In the genomic region with DNA sequence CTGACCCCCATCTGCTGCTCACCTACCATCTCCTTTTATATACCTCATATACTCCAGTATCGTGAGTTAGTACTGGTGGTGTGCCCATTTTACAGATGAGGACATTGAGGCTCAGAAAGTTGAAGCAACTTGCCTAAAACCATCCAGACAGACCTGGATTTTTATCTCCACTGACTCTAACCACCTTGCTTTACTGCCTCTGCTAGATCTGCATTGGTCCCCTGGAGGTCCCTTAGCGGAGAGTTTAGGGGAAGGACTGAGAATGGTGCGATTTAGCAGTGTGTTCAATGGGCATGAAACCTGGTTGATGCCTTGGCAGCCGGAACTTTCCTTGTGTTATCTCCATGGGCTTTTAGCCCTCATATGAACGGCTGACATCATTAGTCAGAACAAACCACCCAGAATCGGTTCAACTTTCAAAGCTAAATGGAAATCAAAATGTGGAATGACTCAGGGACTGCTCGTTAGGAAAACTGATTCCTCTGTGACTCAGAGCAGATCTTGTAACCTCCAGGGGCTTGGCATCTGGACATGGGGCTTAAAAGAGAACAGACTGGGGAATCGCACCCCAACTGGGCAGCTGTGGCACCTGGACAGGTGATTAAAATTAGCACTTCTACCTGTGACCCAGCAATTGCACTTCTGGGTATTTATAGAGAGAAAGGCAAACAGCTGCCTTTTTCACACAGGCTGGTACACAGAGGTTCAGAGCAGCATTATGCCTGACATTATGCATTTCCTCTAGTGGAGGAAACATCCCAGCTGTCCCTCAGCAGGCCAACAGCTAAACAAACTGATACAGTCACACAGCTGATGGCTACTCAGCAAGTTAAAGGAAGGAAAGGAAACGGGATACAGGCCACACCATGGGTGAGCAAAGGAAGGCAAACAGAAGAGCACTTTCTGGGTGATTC, we compare ENCODE assay signal across 8 cellular contexts. TPM values are rescaled to one million over a fixed set of nuclear protein-coding genes. Genes with fewer than 3 reads are reported as not detected.
A peak's percentile ranks its signal among the peaks of the same experiment; 100 is the strongest.
DNase-seq lines count a peak whose midpoint lies in the region; ATAC-seq, FAIRE-seq and TF ChIP-seq lines count a peak whose summit lies in the region.

No MANE protein-coding gene starts in this region.

- H3K9me3 ChIP-seq in GM23248 (ENCODE audit: low read depth), result no peaks in the 10 kb centered on the region
- no peaks in the 10 kb centered on the region for H3K9me3 ChIP-seq in PC-9 (ENCODE audit: insufficient read depth, low read depth)
- no peaks in the 10 kb centered on the region for H3K9me3 ChIP-seq in fibroblast of lung (ENCODE audit: control insufficient read depth, insufficient read depth, low read depth, low read length)
- no peaks in the 10 kb centered on the region for H3K9me3 ChIP-seq in psoas muscle

- H3K4me2 ChIP-seq in GM23248 (ENCODE audit: unreplicated experiment), result peak overlapping the region; percentile 72
- peak overlapping the region; percentile 60 for H3K4me2 ChIP-seq in PC-9
- peak overlapping the region; percentile 48 for H3K4me2 ChIP-seq in fibroblast of lung (ENCODE audit: extremely low read depth, insufficient read depth, low read length)

- TF ChIP-seq POLR2A in GM12891 (IDR thresholded peaks at IDR 0.05; ENCODE audit: low read depth, low read length), result no peak

- H3K79me2 ChIP-seq in GM23248 (ENCODE audit: insufficient read depth), result no peaks in the 10 kb centered on the region
- H3K79me2 ChIP-seq in PC-9 (ENCODE audit: low read depth), result peaks cover 16% of the 10 kb centered on the region; the same call in 1 of the 2 replicates
- peaks cover 19% of the 10 kb centered on the region for H3K79me2 ChIP-seq in fibroblast of lung (ENCODE audit: control insufficient read depth, insufficient read depth, low read length)

- H3K36me3 ChIP-seq in GM23248 (ENCODE audit: low read depth), result no peaks in the 10 kb centered on the region
- no peaks in the 10 kb centered on the region for H3K36me3 ChIP-seq in PC-9 (ENCODE audit: low read depth)
- H3K36me3 ChIP-seq in fibroblast of lung (ENCODE audit: control insufficient read depth, insufficient read depth, low read length), result no peaks in the 10 kb centered on the region
- H3K36me3 ChIP-seq in psoas muscle (ENCODE audit: insufficient read depth in 1 of 2, low read depth in 1 of 2), result no peaks in the 10 kb centered on the region

- H3K27me3 ChIP-seq in GM23248 (replicated peaks; ENCODE audit: insufficient read depth), result no peaks in the 10 kb centered on the region
- no peaks in the 10 kb centered on the region for H3K27me3 ChIP-seq in PC-9 (ENCODE audit: insufficient read depth, low read depth)
- H3K27me3 ChIP-seq in fibroblast of lung (ENCODE audit: control insufficient read depth, insufficient read depth, low read length), result no peaks in the 10 kb centered on the region
- H3K27me3 ChIP-seq in psoas muscle (ENCODE audit: insufficient read depth in 3 of 3, low read length in 2 of 3), result no peaks in the 10 kb centered on the region

- intact Hi-C loops in PC-9 (cut with micrococcal nuclease; ENCODE audit: unreplicated experiment) (loop anchor here (2.0 kb wide), 2 partner anchors 22 to 24 kb away; no protein-coding TSS in a partner anchor), psoas muscle (cut with DNase I) (no loop called here)

- H3K27ac ChIP-seq in GM23248, result peak overlapping the region; percentile 68
- H3K27ac ChIP-seq in PC-9, result peak overlapping the region; percentile 83
- H3K27ac ChIP-seq in fibroblast of lung (ENCODE audit: insufficient read depth, low read length), result peak overlapping the region; percentile 78
- peak overlapping the region; percentile 30 for H3K27ac ChIP-seq in psoas muscle

- POLR2A ChIA-PET in PC-9 (lab: Charles Lee; ENCODE audit: unreplicated experiment), result interaction anchor here (0.6 kb wide), 1 partner anchor 27 kb away, joined by 24 read pairs; no protein-coding TSS in a partner anchor

- H3K4me1 ChIP-seq in GM23248 (ENCODE audit: insufficient read depth) (peaks cover 19% of the 10 kb centered on the region), PC-9 (replicated peaks; ENCODE audit: insufficient read depth) (peaks cover 25% of the 10 kb centered on the region), fibroblast of lung (ENCODE audit: control insufficient read depth, extremely low read depth, insufficient read depth, low read length) (peaks cover 26% of the 10 kb centered on the region), psoas muscle (no peaks in the 10 kb centered on the region)

- FAIRE-seq in GM12891 (lab: Jason Lieb, UNC), result no peak

- H3F3A ChIP-seq in GM23248 (ENCODE audit: insufficient read depth) (peaks cover 23% of the 10 kb centered on the region), PC-9 (ENCODE audit: insufficient read depth, low read depth) (peaks cover 21% of the 10 kb centered on the region)

- in situ Hi-C loops in GM23248 (cut with MboI), result no loop called here

- 30 to 32% methylated on average over 9 of the region's 9 CpGs for WGBS in GM23248 (ENCODE audit: low coverage in 1 of 2, low lambda C conversion rate in 2 of 2, missing lambda C conversion rate in 2 of 2), 2 experiments
- WGBS in psoas muscle, 3 donors, result 31 to 40% (median 34%) methylated on average over 9 of the region's 9 CpGs

- ATAC-seq in psoas muscle, result peak in 1 of 4 donors; percentile 49

- TF ChIP-seq CTCF in PC-9 (conservative IDR thresholded peaks at IDR 0.05), result no peak
- TF ChIP-seq CTCF in fibroblast of lung (conservative IDR thresholded peaks at IDR 0.05 in 1 of 2, IDR thresholded peaks at IDR 0.05 in 1 of 2; ENCODE audit: low read depth in 1 of 2, low read length in 2 of 2), result no peak
- TF ChIP-seq CTCF in psoas muscle (IDR thresholded peaks at IDR 0.05), result no peak

- BruUV-seq in PC-9 (replicated peaks; lab: Mats Ljungman, UMichigan), result no TSS peak

- no peaks in the 10 kb centered on the region for H3K9me2 ChIP-seq in GM23248 (ENCODE audit: insufficient read depth)
- H3K9me2 ChIP-seq in PC-9 (ENCODE audit: insufficient read depth), result no peaks in the 10 kb centered on the region

- DNase-seq in GM23248 (peak; percentile 95), PC-9 (peak; percentile 61 to 89), fibroblast of lung (ENCODE audit: low read depth in 2 of 2) (peak; percentile 96), psoas muscle (no peak), NCI-H2227 treated with DMSO at 0.1 percent for 48 hours (lab: John Stamatoyannopoulos, UW) (no peak), GM12891 (ENCODE audit: insufficient read length, low spot score) (no peak), occipital lobe (lab: John Stamatoyannopoulos, UW) (no peak)
- DNase-seq in activated CD4-positive, alpha-beta T cell treated with anti-CD3 and anti-CD28 coated beads, Interleukin-2, amount 50 U/mL, for 1 hour, result no peak

- H4K20me1 ChIP-seq in GM23248 (ENCODE audit: insufficient read depth) (no peaks in the 10 kb centered on the region), PC-9 (ENCODE audit: insufficient read depth) (no peaks in the 10 kb centered on the region), fibroblast of lung (ENCODE audit: control insufficient read depth, extremely low read depth, insufficient read depth, low read length) (no peaks in the 10 kb centered on the region)

- peak overlapping the region; percentile 37; the same call in 1 of the 2 replicates for H3K9ac ChIP-seq in GM23248
- no peak overlapping the region for H3K9ac ChIP-seq in fibroblast of lung (ENCODE audit: insufficient read depth, low read length)

- H2AFZ ChIP-seq in GM23248 (no peak overlapping the region), PC-9 (no peak overlapping the region), fibroblast of lung (ENCODE audit: low read length) (no peak overlapping the region)

- H3K4me3 ChIP-seq in GM23248 (no peak overlapping the region), PC-9 (no peak overlapping the region), fibroblast of lung (replicated peaks in 1 of 4; ENCODE audit: control extremely low read depth in 1 of 4, insufficient read depth in 1 of 4, low read depth in 3 of 4, low read length in 4 of 4) (no peak overlapping the region), psoas muscle (no peak overlapping the region)

- CTCF ChIA-PET in PC-9 (lab: Charles Lee), result interaction anchor here (1.0 kb wide), 1 partner anchor 27 kb away, joined by 3 read pairs; no protein-coding TSS in a partner anchor

TF ChIP-seq in GM12891, 5 proteins besides CTCF, POLR2A, EP300 and RAD21:
- no peak for TF ChIP-seq TAF1 (IDR thresholded peaks at IDR 0.05; ENCODE audit: low read depth, low read length)

RNA-seq across cellular contexts. Expression of gene TMEM51, which starts 25.3 kb away (rescaled TPM):
- total RNA-seq in GM23248 (2014; rRNA removed; shearing (Covaris generic)), result 0.38 and 0.54 TPM in 2 replicates
- polyA plus RNA-seq in GM23248 (2016; fragmentation: Nextera tagmentation; extraction: Ambion mirVana), result 0.55 and 0.62 TPM in 2 replicates
- total RNA-seq in PC-9 (2021), result 11.7 and 12.7 TPM in 2 replicates
- 6.1 and 6.7 TPM in 2 replicates for total RNA-seq in fibroblast of lung
- polyA plus RNA-seq in fibroblast of lung, result 11.6 and 19.0 TPM in 2 replicates
- 11.0 and 16.2 TPM in 2 replicates for polyA plus RNA-seq in fibroblast of lung (2012)
- polyA minus RNA-seq in fibroblast of lung (ENCODE audit: low replicate concordance), result 2.1 and 3.7 TPM in 2 replicates
- total RNA-seq in psoas muscle, result 1 to 10 TPM in 2 of 4 donors, under 1 TPM in 2; 0.67 to 1.7 (median 1.1) TPM
- under 1 TPM; 0.70 to 0.99 (median 0.97) TPM for polyA plus RNA-seq in psoas muscle
- 1.3 TPM for polyA plus RNA-seq in GM12891 (2012; ENCODE audit: low read depth, missing spikeins)
- total RNA-seq in occipital lobe, result 1.4 TPM

Comparison
In these comparisons a context has a peak if more than half of its experiments do, and no peak if none do; other contexts are left out.
1. DNase-seq: peak in GM23248 (single experiment), PC-9 (2 of 2) and fibroblast of lung (2 of 2); none in psoas muscle (0 of 2), NCI-H2227 treated with DMSO at 0.1 percent for 48 hours (single experiment), activated CD4-positive, alpha-beta T cell treated with anti-CD3 and anti-CD28 coated beads, Interleukin-2, amount 50 U/mL, for 1 hour (single experiment), GM12891 (single experiment) and occipital lobe (single experiment).
2. H3K27ac ChIP-seq: peak in every context shown above with its lines; median percentile 83 in PC-9; 78 in fibroblast of lung; 68 in GM23248; 30 in psoas muscle.
3. Peak in every context shown above with its lines, with median percentiles within 50 percentile points of each other: H3K4me2 ChIP-seq.